ENCODE assay signal across 8 cellular contexts in genomic region chr11:2885676-2886081, GRCh38. TPM values are rescaled to one million over a fixed set of nuclear protein-coding genes. Genes with fewer than 3 reads are reported as not detected.
DNase-seq lines count a peak whose midpoint lies in the region; ATAC-seq and TF ChIP-seq lines count a peak whose summit lies in the region.

CDKN1C (minus strand) TSS chr11:2885775; CDS start chr11:2885456, 319 bp downstream.

- peak within 1 kb of the TSS; percentile 59 for H2AFZ ChIP-seq in MM.1S (ENCODE audit: low read length)

- TF ChIP-seq POLR2A in prostate gland (IDR thresholded peaks at IDR 0.05), result peak; percentile 98

- H3K27me3 ChIP-seq in H7 (ENCODE audit: control insufficient read depth, insufficient read depth, low read length) (peaks cover 44% of the 10 kb centered on the region), MM.1S (replicated peaks; ENCODE audit: insufficient read depth, low read length) (peaks cover 19% of the 10 kb centered on the region), prostate gland (replicated peaks; ENCODE audit: insufficient read depth) (no peaks in the 10 kb centered on the region), upper lobe of right lung (no peaks in the 10 kb centered on the region)

- TF ChIP-seq CTCF in MM.1S (IDR thresholded peaks at IDR 0.05; ENCODE audit: low read length), result no peak
- TF ChIP-seq CTCF in prostate gland (IDR thresholded peaks at IDR 0.05), result peak in 1 of 4 experiments; percentile 36
- TF ChIP-seq CTCF in upper lobe of right lung (IDR thresholded peaks at IDR 0.05), result no peak

- peak within 1 kb of the TSS; percentile 7; the same call in 1 of the 2 replicates for H3K9ac ChIP-seq in MM.1S (ENCODE audit: low read length)

- H3K9me2 ChIP-seq in MM.1S (replicated peaks; ENCODE audit: insufficient read depth, low read length), result no peaks in the 10 kb centered on the region

- no peaks in the 10 kb centered on the region for H3K79me2 ChIP-seq in MM.1S (ENCODE audit: low read length)

- H3K4me2 ChIP-seq in MM.1S (ENCODE audit: low read depth, low read length), result peak within 1 kb of the TSS; percentile 98

- ATAC-seq in left cardiac atrium (peak; percentile 82 to 85), upper lobe of right lung (peak; percentile 84)

- no peaks in the 10 kb centered on the region for H3K36me3 ChIP-seq in H7 (replicated peaks; ENCODE audit: control insufficient read depth, insufficient read depth, low read length)
- H3K36me3 ChIP-seq in MM.1S (replicated peaks; ENCODE audit: insufficient read depth, low read length), result no peaks in the 10 kb centered on the region
- H3K36me3 ChIP-seq in prostate gland, result no peaks in the 10 kb centered on the region
- no peaks in the 10 kb centered on the region for H3K36me3 ChIP-seq in upper lobe of right lung

- H3K4me3 ChIP-seq in H7 (ENCODE audit: insufficient read depth, low read depth, low read length), result peak within 1 kb of the TSS; percentile 70
- H3K4me3 ChIP-seq in MM.1S (ENCODE audit: low read length), result peak within 1 kb of the TSS; percentile 68
- H3K4me3 ChIP-seq in prostate gland, result peak within 1 kb of the TSS; percentile 81 to 88
- H3K4me3 ChIP-seq in upper lobe of right lung, result peak within 1 kb of the TSS; percentile 79

- no peaks in the 10 kb centered on the region for H3K36me3 Mint-ChIP-seq in T-helper 1 cell treated with Interleukin-12 subunit alpha and Interleukin-12 subunit beta and Interleukin-4 antibody, amounts not matched to agents 30 μg/mL and 1 μg/mL, for 36 hours (ENCODE audit: low read depth)

- H3K4me3 Mint-ChIP-seq in T-helper 1 cell treated with Interleukin-12 subunit alpha and Interleukin-12 subunit beta and Interleukin-4 antibody, amounts not matched to agents 30 μg/mL and 1 μg/mL, for 36 hours, result peak within 1 kb of the TSS; percentile 87

- H3K4me1 Mint-ChIP-seq in T-helper 1 cell treated with Interleukin-12 subunit alpha and Interleukin-12 subunit beta and Interleukin-4 antibody, amounts not matched to agents 30 μg/mL and 1 μg/mL, for 36 hours (ENCODE audit: low read depth), result no peaks in the 10 kb centered on the region

- H3K27ac Mint-ChIP-seq in T-helper 1 cell treated with Interleukin-12 subunit alpha and Interleukin-12 subunit beta and Interleukin-4 antibody, amounts not matched to agents 30 μg/mL and 1 μg/mL, for 36 hours, result no peak within 1 kb of the TSS

- 0 out of 2 replicates have a peak, but pooled peaks cover 10% of the 10 kb centered on the region for H3F3A ChIP-seq in MM.1S (ENCODE audit: insufficient read depth, low read length)

- H3K9me3 ChIP-seq in MM.1S (replicated peaks; ENCODE audit: insufficient read depth, low read length) (no peaks in the 10 kb centered on the region), prostate gland (no peaks in the 10 kb centered on the region), upper lobe of right lung (no peaks in the 10 kb centered on the region)

- no peak within 1 kb of the TSS for H3K27ac ChIP-seq in MM.1S (ENCODE audit: low read length)
- peak within 1 kb of the TSS; percentile 88 to 89 for H3K27ac ChIP-seq in prostate gland
- peak within 1 kb of the TSS; percentile 86 for H3K27ac ChIP-seq in upper lobe of right lung

- peaks cover 35% of the 10 kb centered on the region for H3K27me3 Mint-ChIP-seq in T-helper 1 cell treated with Interleukin-12 subunit alpha and Interleukin-12 subunit beta and Interleukin-4 antibody, amounts not matched to agents 30 μg/mL and 1 μg/mL, for 36 hours (ENCODE audit: low read depth)

- 0% methylated on average over 28 of the region's 61 CpGs for WGBS in prostate gland

- DNase-seq in EH (ENCODE audit: low read depth) (peak; percentile 80), H7 (peak; percentile 99), MM.1S (peak; percentile 85), amniotic epithelial cell (ENCODE audit: low read depth) (peak; percentile 83), left cardiac atrium (peak; percentile 86), prostate gland (ENCODE audit: low spot score) (peak; percentile 89), upper lobe of right lung (peak; percentile 92)

- intact Hi-C loops in left cardiac atrium (cut with DNase I), result loop anchor here in 1 of 2 donors (2.0 to 10.0 kb wide), 3 partner anchors 101 to 457 kb away; no protein-coding TSS in a partner anchor
- intact Hi-C loops in prostate gland (cut with DNase I), result loop anchor here (1.0 to 10.0 kb wide), 5 partner anchors 59 to 1121 kb away; partner anchors contain the start of gene CTSD
- intact Hi-C loops in upper lobe of right lung (cut with DNase I), result loop anchor here (10.0 kb wide), 1 partner anchor 81 kb away; no protein-coding TSS in a partner anchor

- no peaks in the 10 kb centered on the region for H3K9me3 Mint-ChIP-seq in T-helper 1 cell treated with Interleukin-12 subunit alpha and Interleukin-12 subunit beta and Interleukin-4 antibody, amounts not matched to agents 30 μg/mL and 1 μg/mL, for 36 hours

- H3K4me1 ChIP-seq in MM.1S (ENCODE audit: low read length) (no peaks in the 10 kb centered on the region), prostate gland (replicated peaks) (peaks cover 3% of the 10 kb centered on the region), upper lobe of right lung (peaks cover 12% of the 10 kb centered on the region)

- no peaks in the 10 kb centered on the region for H4K20me1 ChIP-seq in MM.1S (ENCODE audit: insufficient read depth, low read length)

RNA-seq across cellular contexts. Expression of gene CDKN1C, which starts in this region (rescaled TPM):
- total RNA-seq in H7 (2014; rRNA removed; shearing (Covaris generic)), result 58.4 and 60.9 TPM in 2 replicates
- total RNA-seq in left cardiac atrium (10 to 100 TPM; 23.3 to 44.2 TPM), prostate gland (10 to 100 TPM; 36.5 to 42.7 TPM), upper lobe of right lung (42.1 TPM)
